8 cellular contexts compared by ENCODE assay signal in genomic region chr6:89951574-89952360, GRCh38. TPM values are rescaled to one million over a fixed set of nuclear protein-coding genes. Genes with fewer than 3 reads are reported as not detected.
A peak's percentile ranks its signal among the peaks of the same experiment; 100 is the strongest.
DNase-seq lines count a peak whose midpoint lies in the region; ATAC-seq, FAIRE-seq and TF ChIP-seq lines count a peak whose summit lies in the region.

No MANE protein-coding gene starts in this region.

- 68 to 69% methylated on average over 15 to 19 of the region's 19 CpGs for WGBS in testis, 2 donors

- peaks cover 72% of the 10 kb centered on the region for H3K4me1 Mint-ChIP-seq in activated naive CD4-positive, alpha-beta T cell treated with anti-CD3 and anti-CD28 coated beads, Interleukin-2, amount 50 U/mL, for 24 hours
- H3K4me1 Mint-ChIP-seq in activated CD4-positive, alpha-beta memory T cell treated with anti-CD3 and anti-CD28 coated beads, Interleukin-2, amount 10 ng/mL, durations not matched to agents 7 days and 5 days: peaks cover 63% of the 10 kb centered on the region

- no peaks in the 10 kb centered on the region for H3K9me3 Mint-ChIP-seq in activated naive CD4-positive, alpha-beta T cell treated with anti-CD3 and anti-CD28 coated beads, Interleukin-2, amount 50 U/mL, for 24 hours
- no peaks in the 10 kb centered on the region for H3K9me3 Mint-ChIP-seq in activated CD4-positive, alpha-beta memory T cell treated with anti-CD3 and anti-CD28 coated beads, Interleukin-2, amount 10 ng/mL, durations not matched to agents 7 days and 5 days

- no peak for FAIRE-seq in RCC 7860 (lab: Jason Lieb, UNC)

- CTCF ChIA-PET in activated CD4-positive, alpha-beta memory T cell treated with anti-CD3 and anti-CD28 coated beads, Interleukin-2, amount 10 ng/mL, durations not matched to agents 7 days and 5 days (lab: Charles Lee): interaction anchor here (1.2 to 5.5 kb wide), 4 partner anchors 11 to 527 kb away, joined by 3 to 49 read pairs (median 4); no protein-coding TSS in a partner anchor

- no peak for TF ChIP-seq POLR2A in testis (IDR thresholded peaks at IDR 0.05)

- H3K4me3 Mint-ChIP-seq in activated naive CD4-positive, alpha-beta T cell treated with anti-CD3 and anti-CD28 coated beads, Interleukin-2, amount 50 U/mL, for 24 hours: peak overlapping the region; percentile 58
- peak overlapping the region; percentile 46 for H3K4me3 Mint-ChIP-seq in activated CD4-positive, alpha-beta memory T cell treated with anti-CD3 and anti-CD28 coated beads, Interleukin-2, amount 10 ng/mL, durations not matched to agents 7 days and 5 days

- no peak overlapping the region for H3K27ac ChIP-seq in testis

- no peaks in the 10 kb centered on the region for H3K9me3 ChIP-seq in testis

- no peaks in the 10 kb centered on the region for H3K27me3 Mint-ChIP-seq in activated naive CD4-positive, alpha-beta T cell treated with anti-CD3 and anti-CD28 coated beads, Interleukin-2, amount 50 U/mL, for 24 hours
- H3K27me3 Mint-ChIP-seq in activated CD4-positive, alpha-beta memory T cell treated with anti-CD3 and anti-CD28 coated beads, Interleukin-2, amount 10 ng/mL, durations not matched to agents 7 days and 5 days: no peaks in the 10 kb centered on the region

- intact Hi-C loops in testis (cut with DNase I; ENCODE audit: low total_unique reads): loop anchor here (10.0 kb wide), 1 partner anchor 523 kb away; no protein-coding TSS in a partner anchor

- POLR2A ChIA-PET in activated CD4-positive, alpha-beta memory T cell treated with anti-CD3 and anti-CD28 coated beads, Interleukin-2, amount 10 ng/mL, durations not matched to agents 7 days and 5 days (lab: Charles Lee): interaction anchor here (0.6 to 2.1 kb wide), 10 partner anchors 11 to 522 kb away, joined by 3 to 6 read pairs (median 4); partner anchors contain the start of genes BACH2 and MDN1

- DNase-seq in activated naive CD4-positive, alpha-beta T cell (lab: John Stamatoyannopoulos, UW): no peak
- DNase-seq in activated CD4-positive, alpha-beta memory T cell treated with anti-CD3 and anti-CD28 coated beads, Interleukin-2, amount 10 ng/mL, durations not matched to agents 7 days and 5 days: no peak
- DNase-seq in iPS-NIHi7 (ENCODE audit: extremely low spot score) (peak; percentile 43), testis (peak; percentile 44), HUDEP-2 (lab: John Stamatoyannopoulos, UW; ENCODE audit: unreplicated experiment in 76 of 76) (no peak), RCC 7860 (ENCODE audit: low spot score) (no peak)

- H3K27me3 ChIP-seq in testis: no peaks in the 10 kb centered on the region

- no peaks in the 10 kb centered on the region for H3K4me1 ChIP-seq in testis

- H3K36me3 Mint-ChIP-seq in activated naive CD4-positive, alpha-beta T cell treated with anti-CD3 and anti-CD28 coated beads, Interleukin-2, amount 50 U/mL, for 24 hours: peaks cover 28% of the 10 kb centered on the region
- H3K36me3 Mint-ChIP-seq in activated CD4-positive, alpha-beta memory T cell treated with anti-CD3 and anti-CD28 coated beads, Interleukin-2, amount 10 ng/mL, durations not matched to agents 7 days and 5 days (ENCODE audit: low read depth): peaks cover 42% of the 10 kb centered on the region

- TF ChIP-seq CTCF in testis (IDR thresholded peaks at IDR 0.05): no peak

- peak overlapping the region; percentile 88 for H3K27ac Mint-ChIP-seq in activated naive CD4-positive, alpha-beta T cell treated with anti-CD3 and anti-CD28 coated beads, Interleukin-2, amount 50 U/mL, for 24 hours
- H3K27ac Mint-ChIP-seq in activated CD4-positive, alpha-beta memory T cell treated with anti-CD3 and anti-CD28 coated beads, Interleukin-2, amount 10 ng/mL, durations not matched to agents 7 days and 5 days: peak overlapping the region; percentile 74

- no peaks in the 10 kb centered on the region for H3K36me3 ChIP-seq in testis (ENCODE audit: low read depth, missing control alignments)

- no peak for ATAC-seq in GM21528 (IDR thresholded peaks at IDR 0.05; ENCODE audit: low FRiP score, unreplicated experiment)

- H3K4me3 ChIP-seq in testis: no peak overlapping the region

RNA-seq across cellular contexts. Expression of gene GJA10, which starts 57.5 kb away (rescaled TPM):
- 1 to 10 TPM; 3.4 to 3.5 TPM for total RNA-seq in activated CD4-positive, alpha-beta memory T cell treated with anti-CD3 and anti-CD28 coated beads, Interleukin-2, amount 10 ng/mL, durations not matched to agents 7 days and 5 days
- under 1 TPM in 1 of 2 donors, not detected in 1; 0.19 TPM for total RNA-seq in testis
- not detected for polyA plus RNA-seq in testis (ENCODE audit: insufficient read depth, low read depth, low replicate concordance)

Comparison
In these comparisons a context has a peak if more than half of its experiments do, and no peak if none do; other contexts are left out.
1. DNase-seq: peak in iPS-NIHi7 (single experiment) and testis (single experiment); none in activated naive CD4-positive, alpha-beta T cell (0 of 4), activated CD4-positive, alpha-beta memory T cell treated with anti-CD3 and anti-CD28 coated beads, Interleukin-2, amount 10 ng/mL, durations not matched to agents 7 days and 5 days (single experiment), HUDEP-2 (0 of 76) and RCC 7860 (single experiment).